1 cellular context compared by ENCODE assay signal in genomic region chr1:112618721-112619517, GRCh38.
A peak's percentile ranks its signal among the peaks of the same experiment; 100 is the strongest.
TF ChIP-seq lines count a peak whose summit lies in the region.

ST7L (minus strand) TSS chr1:112619141; CDS start chr1:112619113, 28 bp downstream.

TF ChIP-seq in HEK293, 187 proteins besides CTCF, POLR2A, EP300 and RAD21 (continued from another document):
- TF ChIP-seq ZNF24 (tag by site-specific recombination; IDR thresholded peaks at IDR 0.05) (0 out of 2 replicates have a peak, but pooled peaks have one; percentile 8), ZNF169 (tag by site-specific recombination; IDR thresholded peaks at IDR 0.05) (no peak), ZNF843 (tag by site-specific recombination; IDR thresholded peaks at IDR 0.05) (0 out of 2 replicates have a peak, but pooled peaks have one; percentile 25), ZNF335 (tag by site-specific recombination; conservative IDR thresholded peaks at IDR 0.05) (peak; percentile 14; the same call in 1 of the 2 replicates), ZNF2 (tag by site-specific recombination; IDR thresholded peaks at IDR 0.05) (0 out of 2 replicates have a peak, but pooled peaks have one; percentile 78), ZNF391 (tag by site-specific recombination; IDR thresholded peaks at IDR 0.05; ENCODE audit: borderline replicate concordance, low read depth) (peak; percentile 30; the same call in 1 of the 2 replicates), ZBTB20 (tag by site-specific recombination; IDR thresholded peaks at IDR 0.05) (peak; percentile 99), SCRT1 (tag by site-specific recombination; IDR thresholded peaks at IDR 0.05; ENCODE audit: borderline replicate concordance) (0 out of 2 replicates have a peak, but pooled peaks have one; percentile 8), SP2 (tag by site-specific recombination; IDR thresholded peaks at IDR 0.05) (peak; percentile 32), GLIS2 (tag by site-specific recombination; IDR thresholded peaks at IDR 0.05) (peak; percentile 89), ZNF600 (tag by site-specific recombination; IDR thresholded peaks at IDR 0.05) (0 out of 2 replicates have a peak, but pooled peaks have one; percentile 14), ZNF514 (tag by site-specific recombination; IDR thresholded peaks at IDR 0.05) (no peak), ZNF184 (tag by site-specific recombination; IDR thresholded peaks at IDR 0.05) (no peak), WT1 (tag by site-specific recombination; IDR thresholded peaks at IDR 0.05) (0 out of 2 replicates have a peak, but pooled peaks have one; percentile 9), ZNF501 (tag by site-specific recombination; IDR thresholded peaks at IDR 0.05) (peak; percentile 85), KLF8 (tag by site-specific recombination; IDR thresholded peaks at IDR 0.05) (peak; percentile 33), ZNF248 (tag by site-specific recombination; IDR thresholded peaks at IDR 0.05) (no peak), ZNF623 (tag by site-specific recombination; IDR thresholded peaks at IDR 0.05) (no peak), ZNF426 (tag by site-specific recombination; IDR thresholded peaks at IDR 0.05) (no peak), SP7 (tag by site-specific recombination; IDR thresholded peaks at IDR 0.05) (peak; percentile 40; the same call in 1 of the 2 replicates), SP3 (tag by site-specific recombination; IDR thresholded peaks at IDR 0.05) (peak; percentile 44), YY2 (tag by site-specific recombination; IDR thresholded peaks at IDR 0.05) (peak; percentile 88), PATZ1 (tag by site-specific recombination; IDR thresholded peaks at IDR 0.05) (peak; percentile 77), YY1 (tag by site-specific recombination; IDR thresholded peaks at IDR 0.05) (peak; percentile 95), ZBTB17 (tag by site-specific recombination; IDR thresholded peaks at IDR 0.05) (peak; percentile 49), ZSCAN30 (tag by site-specific recombination; IDR thresholded peaks at IDR 0.05) (peak; percentile 45; the same call in 1 of the 2 replicates), ZNF76 (tag by site-specific recombination; IDR thresholded peaks at IDR 0.05; ENCODE audit: borderline replicate concordance, low read depth) (peak; percentile 94), ZBTB7A (tag by site-specific recombination; IDR thresholded peaks at IDR 0.05; ENCODE audit: low read depth) (peak; percentile 31; the same call in 1 of the 2 replicates), ZNF791 (tag by site-specific recombination; IDR thresholded peaks at IDR 0.05) (no peak), GLIS1 (tag by site-specific recombination; IDR thresholded peaks at IDR 0.05) (peak; percentile 49), ZIC2 (tag by site-specific recombination; IDR thresholded peaks at IDR 0.05) (peak; percentile 44; the same call in 1 of the 2 replicates), ZNF677 (tag by site-specific recombination; IDR thresholded peaks at IDR 0.05) (no peak), ZNF558 (tag by site-specific recombination; IDR thresholded peaks at IDR 0.05) (0 out of 2 replicates have a peak, but pooled peaks have one; percentile 7), KLF16 (tag by site-specific recombination; IDR thresholded peaks at IDR 0.05) (peak; percentile 13; the same call in 1 of the 2 replicates), MZF1 (tag by site-specific recombination; IDR thresholded peaks at IDR 0.05; ENCODE audit: borderline replicate concordance) (no peak), ZEB2 (tag by site-specific recombination; IDR thresholded peaks at IDR 0.05) (0 out of 2 replicates have a peak, but pooled peaks have one; percentile 75), ZFHX2 (tag by site-specific recombination; conservative IDR thresholded peaks at IDR 0.05) (peak; percentile 70), ZNF19 (tag by site-specific recombination; IDR thresholded peaks at IDR 0.05; ENCODE audit: low read depth) (no peak), ZNF529 (tag by site-specific recombination; IDR thresholded peaks at IDR 0.05; ENCODE audit: insufficient replicate concordance) (no peak), ELK4 (IDR thresholded peaks at IDR 0.05; ENCODE audit: borderline replicate concordance, low read depth, low read length) (no peak)
- TF ChIP-seq, protein P1, sequence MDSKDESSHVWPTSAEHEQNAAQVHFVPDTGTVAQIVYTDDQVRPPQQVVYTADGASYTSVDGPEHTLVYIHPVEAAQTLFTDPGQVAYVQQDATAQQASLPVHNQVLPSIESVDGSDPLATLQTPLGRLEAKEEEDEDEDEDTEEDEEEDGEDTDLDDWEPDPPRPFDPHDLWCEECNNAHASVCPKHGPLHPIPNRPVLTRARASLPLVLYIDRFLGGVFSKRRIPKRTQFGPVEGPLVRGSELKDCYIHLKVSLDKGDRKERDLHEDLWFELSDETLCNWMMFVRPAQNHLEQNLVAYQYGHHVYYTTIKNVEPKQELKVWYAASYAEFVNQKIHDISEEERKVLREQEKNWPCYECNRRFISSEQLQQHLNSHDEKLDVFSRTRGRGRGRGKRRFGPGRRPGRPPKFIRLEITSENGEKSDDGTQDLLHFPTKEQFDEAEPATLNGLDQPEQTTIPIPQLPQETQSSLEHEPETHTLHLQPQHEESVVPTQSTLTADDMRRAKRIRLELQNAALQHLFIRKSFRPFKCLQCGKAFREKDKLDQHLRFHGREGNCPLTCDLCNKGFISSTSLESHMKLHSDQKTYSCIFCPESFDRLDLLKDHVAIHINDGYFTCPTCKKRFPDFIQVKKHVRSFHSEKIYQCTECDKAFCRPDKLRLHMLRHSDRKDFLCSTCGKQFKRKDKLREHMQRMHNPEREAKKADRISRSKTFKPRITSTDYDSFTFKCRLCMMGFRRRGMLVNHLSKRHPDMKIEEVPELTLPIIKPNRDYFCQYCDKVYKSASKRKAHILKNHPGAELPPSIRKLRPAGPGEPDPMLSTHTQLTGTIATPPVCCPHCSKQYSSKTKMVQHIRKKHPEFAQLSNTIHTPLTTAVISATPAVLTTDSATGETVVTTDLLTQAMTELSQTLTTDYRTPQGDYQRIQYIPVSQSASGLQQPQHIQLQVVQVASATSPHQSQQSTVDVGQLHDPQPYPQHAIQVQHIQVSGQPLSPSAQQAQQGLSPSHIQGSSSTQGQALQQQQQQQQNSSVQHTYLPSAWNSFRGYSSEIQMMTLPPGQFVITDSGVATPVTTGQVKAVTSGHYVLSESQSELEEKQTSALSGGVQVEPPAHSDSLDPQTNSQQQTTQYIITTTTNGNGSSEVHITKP (tag by site-specific recombination; IDR thresholded peaks at IDR 0.05) = peak; percentile 13; the same call in 1 of the 2 replicates
- TF ChIP-seq, protein P2, sequence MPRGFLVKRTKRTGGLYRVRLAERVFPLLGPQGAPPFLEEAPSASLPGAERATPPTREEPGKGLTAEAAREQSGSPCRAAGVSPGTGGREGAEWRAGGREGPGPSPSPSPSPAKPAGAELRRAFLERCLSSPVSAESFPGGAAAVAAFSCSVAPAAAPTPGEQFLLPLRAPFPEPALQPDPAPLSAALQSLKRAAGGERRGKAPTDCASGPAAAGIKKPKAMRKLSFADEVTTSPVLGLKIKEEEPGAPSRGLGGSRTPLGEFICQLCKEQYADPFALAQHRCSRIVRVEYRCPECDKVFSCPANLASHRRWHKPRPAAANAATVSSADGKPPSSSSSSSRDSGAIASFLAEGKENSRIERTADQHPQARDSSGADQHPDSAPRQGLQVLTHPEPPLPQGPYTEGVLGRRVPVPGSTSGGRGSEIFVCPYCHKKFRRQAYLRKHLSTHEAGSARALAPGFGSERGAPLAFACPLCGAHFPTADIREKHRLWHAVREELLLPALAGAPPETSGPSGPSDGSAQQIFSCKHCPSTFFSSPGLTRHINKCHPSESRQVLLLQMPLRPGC (tag by site-specific recombination; IDR thresholded peaks at IDR 0.05) = 0 out of 2 replicates have a peak, but pooled peaks have one; percentile 34
- TF ChIP-seq, protein P3, sequence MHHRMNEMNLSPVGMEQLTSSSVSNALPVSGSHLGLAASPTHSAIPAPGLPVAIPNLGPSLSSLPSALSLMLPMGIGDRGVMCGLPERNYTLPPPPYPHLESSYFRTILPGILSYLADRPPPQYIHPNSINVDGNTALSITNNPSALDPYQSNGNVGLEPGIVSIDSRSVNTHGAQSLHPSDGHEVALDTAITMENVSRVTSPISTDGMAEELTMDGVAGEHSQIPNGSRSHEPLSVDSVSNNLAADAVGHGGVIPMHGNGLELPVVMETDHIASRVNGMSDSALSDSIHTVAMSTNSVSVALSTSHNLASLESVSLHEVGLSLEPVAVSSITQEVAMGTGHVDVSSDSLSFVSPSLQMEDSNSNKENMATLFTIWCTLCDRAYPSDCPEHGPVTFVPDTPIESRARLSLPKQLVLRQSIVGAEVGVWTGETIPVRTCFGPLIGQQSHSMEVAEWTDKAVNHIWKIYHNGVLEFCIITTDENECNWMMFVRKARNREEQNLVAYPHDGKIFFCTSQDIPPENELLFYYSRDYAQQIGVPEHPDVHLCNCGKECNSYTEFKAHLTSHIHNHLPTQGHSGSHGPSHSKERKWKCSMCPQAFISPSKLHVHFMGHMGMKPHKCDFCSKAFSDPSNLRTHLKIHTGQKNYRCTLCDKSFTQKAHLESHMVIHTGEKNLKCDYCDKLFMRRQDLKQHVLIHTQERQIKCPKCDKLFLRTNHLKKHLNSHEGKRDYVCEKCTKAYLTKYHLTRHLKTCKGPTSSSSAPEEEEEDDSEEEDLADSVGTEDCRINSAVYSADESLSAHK (tag by site-specific recombination; IDR thresholded peaks at IDR 0.05) = peak; percentile 6; the same call in 1 of the 2 replicates
- TF ChIP-seq, protein P4, sequence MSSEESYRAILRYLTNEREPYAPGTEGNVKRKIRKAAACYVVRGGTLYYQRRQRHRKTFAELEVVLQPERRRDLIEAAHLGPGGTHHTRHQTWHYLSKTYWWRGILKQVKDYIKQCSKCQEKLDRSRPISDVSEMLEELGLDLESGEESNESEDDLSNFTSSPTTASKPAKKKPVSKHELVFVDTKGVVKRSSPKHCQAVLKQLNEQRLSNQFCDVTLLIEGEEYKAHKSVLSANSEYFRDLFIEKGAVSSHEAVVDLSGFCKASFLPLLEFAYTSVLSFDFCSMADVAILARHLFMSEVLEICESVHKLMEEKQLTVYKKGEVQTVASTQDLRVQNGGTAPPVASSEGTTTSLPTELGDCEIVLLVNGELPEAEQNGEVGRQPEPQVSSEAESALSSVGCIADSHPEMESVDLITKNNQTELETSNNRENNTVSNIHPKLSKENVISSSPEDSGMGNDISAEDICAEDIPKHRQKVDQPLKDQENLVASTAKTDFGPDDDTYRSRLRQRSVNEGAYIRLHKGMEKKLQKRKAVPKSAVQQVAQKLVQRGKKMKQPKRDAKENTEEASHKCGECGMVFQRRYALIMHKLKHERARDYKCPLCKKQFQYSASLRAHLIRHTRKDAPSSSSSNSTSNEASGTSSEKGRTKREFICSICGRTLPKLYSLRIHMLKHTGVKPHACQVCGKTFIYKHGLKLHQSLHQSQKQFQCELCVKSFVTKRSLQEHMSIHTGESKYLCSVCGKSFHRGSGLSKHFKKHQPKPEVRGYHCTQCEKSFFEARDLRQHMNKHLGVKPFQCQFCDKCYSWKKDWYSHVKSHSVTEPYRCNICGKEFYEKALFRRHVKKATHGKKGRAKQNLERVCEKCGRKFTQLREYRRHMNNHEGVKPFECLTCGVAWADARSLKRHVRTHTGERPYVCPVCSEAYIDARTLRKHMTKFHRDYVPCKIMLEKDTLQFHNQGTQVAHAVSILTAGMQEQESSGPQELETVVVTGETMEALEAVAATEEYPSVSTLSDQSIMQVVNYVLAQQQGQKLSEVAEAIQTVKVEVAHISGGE (tag by site-specific recombination; conservative IDR thresholded peaks at IDR 0.05; ENCODE audit: low read depth) = peak; percentile 36; the same call in 1 of the 2 replicates
- TF ChIP-seq, protein P5, sequence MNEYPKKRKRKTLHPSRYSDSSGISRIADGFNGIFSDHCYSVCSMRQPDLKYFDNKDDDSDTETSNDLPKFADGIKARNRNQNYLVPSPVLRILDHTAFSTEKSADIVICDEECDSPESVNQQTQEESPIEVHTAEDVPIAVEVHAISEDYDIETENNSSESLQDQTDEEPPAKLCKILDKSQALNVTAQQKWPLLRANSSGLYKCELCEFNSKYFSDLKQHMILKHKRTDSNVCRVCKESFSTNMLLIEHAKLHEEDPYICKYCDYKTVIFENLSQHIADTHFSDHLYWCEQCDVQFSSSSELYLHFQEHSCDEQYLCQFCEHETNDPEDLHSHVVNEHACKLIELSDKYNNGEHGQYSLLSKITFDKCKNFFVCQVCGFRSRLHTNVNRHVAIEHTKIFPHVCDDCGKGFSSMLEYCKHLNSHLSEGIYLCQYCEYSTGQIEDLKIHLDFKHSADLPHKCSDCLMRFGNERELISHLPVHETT (tag by site-specific recombination; IDR thresholded peaks at IDR 0.05) = peak; percentile 71
